In genomic region chr10:22648547-22648961, GRCh38 we compare ENCODE assay signal across 8 cellular contexts.
A peak's percentile ranks its signal among the peaks of the same experiment; 100 is the strongest.
DNase-seq lines count a peak whose midpoint lies in the region; ATAC-seq and TF ChIP-seq lines count a peak whose summit lies in the region.

No MANE protein-coding gene starts in this region.

- H3K36me3 ChIP-seq in osteoblast (ENCODE audit: insufficient read depth, low read length): no peaks in the 10 kb centered on the region

- peak overlapping the region; percentile 74 for H3K4me2 ChIP-seq in osteoblast (ENCODE audit: insufficient read depth, low read length)

- no peaks in the 10 kb centered on the region for H3K27me3 ChIP-seq in osteoblast (ENCODE audit: insufficient read depth, low read length)

- peaks cover 55% of the 10 kb centered on the region for H3K79me2 ChIP-seq in osteoblast (ENCODE audit: insufficient read depth, low read length)

- H3K27ac ChIP-seq in osteoblast (ENCODE audit: low read depth, low read length): peak overlapping the region; percentile 43

- H3K4me1 ChIP-seq in osteoblast (ENCODE audit: insufficient read depth, low read length): peaks cover 20% of the 10 kb centered on the region

- H3K9me3 ChIP-seq in osteoblast (ENCODE audit: low read depth, low read length): no peaks in the 10 kb centered on the region

- H4K20me1 ChIP-seq in osteoblast (ENCODE audit: insufficient read depth, low read length): peaks cover 4% of the 10 kb centered on the region

- in situ Hi-C loops in astrocyte of the cerebellum (cut with HindIII; ENCODE audit: low sequenced_read_pairs): no loop called here

- ATAC-seq in GM18517 (IDR thresholded peaks at IDR 0.05; ENCODE audit: unreplicated experiment) (peak; percentile 41), HG02798 (IDR thresholded peaks at IDR 0.05; ENCODE audit: poor library complexity, unreplicated experiment) (peak; percentile 40)

- H3K4me3 ChIP-seq in astrocyte of the cerebellum (ENCODE audit: low read depth, low read length) (no peak overlapping the region), osteoblast (ENCODE audit: insufficient read depth, low read length) (peak overlapping the region; percentile 43)

- DNase-seq in astrocyte of the cerebellum (ENCODE audit: low read depth) (peak; percentile 74), osteoblast (ENCODE audit: insufficient read length, low spot score, missing footprints) (no peak), SIG-M5 (lab: John Stamatoyannopoulos, UW) (no peak), NCI-H446 (lab: John Stamatoyannopoulos, UW) (no peak), NK-92 (lab: John Stamatoyannopoulos, UW; ENCODE audit: unreplicated experiment) (no peak), SW 1271 (lab: John Stamatoyannopoulos, UW) (no peak)

- peak overlapping the region; percentile 2 for H2AFZ ChIP-seq in osteoblast (ENCODE audit: low read length)

- TF ChIP-seq CTCF in astrocyte of the cerebellum (IDR thresholded peaks at IDR 0.05; ENCODE audit: low read depth, low read length, missing control alignments): no peak
- TF ChIP-seq CTCF in osteoblast (IDR thresholded peaks at IDR 0.05; ENCODE audit: extremely low read depth, low read depth, low read length): no peak
